8 cellular contexts compared by ENCODE assay signal in genomic region chr10:103333934-103334520, GRCh38. TPM values are rescaled to one million over a fixed set of nuclear protein-coding genes. Genes with fewer than 3 reads are reported as not detected.
DNase-seq lines count a peak whose midpoint lies in the region; ATAC-seq, FAIRE-seq and TF ChIP-seq lines count a peak whose summit lies in the region.

No MANE protein-coding gene starts in this region.

- no peaks in the 10 kb centered on the region for H3K4me1 Mint-ChIP-seq in CD4-positive, alpha-beta T cell (ENCODE audit: low read depth)

- no peaks in the 10 kb centered on the region for H3K27me3 ChIP-seq in CD4-positive, alpha-beta T cell (ENCODE audit: control insufficient read depth, insufficient read depth, low read length)
- H3K27me3 ChIP-seq in HL-60 (ENCODE audit: insufficient read depth, poor library complexity, severe bottlenecking) (no peaks in the 10 kb centered on the region), lung (ENCODE audit: control insufficient read depth, insufficient read depth) (no peaks in the 10 kb centered on the region)

- H3K9me3 Mint-ChIP-seq in CD4-positive, alpha-beta T cell = no peaks in the 10 kb centered on the region

- TF ChIP-seq POLR2A in GM12891 (IDR thresholded peaks at IDR 0.05; ENCODE audit: low read depth, low read length) = no peak

- no peaks in the 10 kb centered on the region for H3K27me3 Mint-ChIP-seq in CD4-positive, alpha-beta T cell

- H3K36me3 ChIP-seq in lung (ENCODE audit: control insufficient read depth in 2 of 2, insufficient read depth in 2 of 2, low read length in 2 of 2) = peaks cover 5 to 13% of the 10 kb centered on the region in 2 donors

- peaks cover 36% of the 10 kb centered on the region for H3K36me3 Mint-ChIP-seq in CD4-positive, alpha-beta T cell (ENCODE audit: low read depth)

- H3K4me1 ChIP-seq in lung (ENCODE audit: control insufficient read depth in 2 of 2, insufficient read depth in 2 of 2, low read length in 2 of 2) = no peaks in the 10 kb centered on the region

- no peaks in the 10 kb centered on the region for H3K9me3 ChIP-seq in CD4-positive, alpha-beta T cell (ENCODE audit: control insufficient read depth, low read length)
- no peaks in the 10 kb centered on the region for H3K9me3 ChIP-seq in lung (ENCODE audit: control insufficient read depth in 2 of 2, insufficient read depth in 1 of 2, low read length in 1 of 2)

- no peak overlapping the region for H3K4me3 ChIP-seq in HL-60 (replicated peaks; ENCODE audit: insufficient read depth, low read length)
- no peak overlapping the region for H3K4me3 ChIP-seq in lung

- TF ChIP-seq CTCF in CD4-positive, alpha-beta T cell (IDR thresholded peaks at IDR 0.05) = peak; percentile 76
- TF ChIP-seq CTCF in HL-60 (IDR thresholded peaks at IDR 0.05; ENCODE audit: insufficient read depth, low read length) (peak; percentile 40), lung (IDR thresholded peaks at IDR 0.05; ENCODE audit: control extremely low read depth, extremely low read depth) (peak; percentile 13)

- DNase-seq in CD4-positive, alpha-beta T cell = no peak
- DNase-seq in HL-60 (ENCODE audit: low read depth in 1 of 2, low spot score in 1 of 2) (no peak), astrocyte of the hippocampus (ENCODE audit: low read depth, low spot score) (peak; percentile 26), lung (ENCODE audit: low spot score) (no peak), HK-2 (ENCODE audit: unreplicated experiment) (no peak), NCI-H2029 (lab: John Stamatoyannopoulos, UW) (no peak), GM12891 (ENCODE audit: insufficient read length, low spot score) (no peak)

- FAIRE-seq in GM12891 (lab: Jason Lieb, UNC) = no peak

- H3K4me3 Mint-ChIP-seq in CD4-positive, alpha-beta T cell = no peak overlapping the region

- intact Hi-C loops in CD4-positive, alpha-beta T cell (cut with DNase I, micrococcal nuclease) = loop anchor here (1.0 to 5.0 kb wide), 4 partner anchors 417 to 499 kb away; partner anchors contain the start of gene CNNM2 (in 1 of the 2)

- ATAC-seq in CD4-positive, alpha-beta T cell (ENCODE audit: poor library complexity) = no peak
- ATAC-seq in lung (ENCODE audit: insufficient read depth, low FRiP score) = no peak
- no peak for ATAC-seq in GM21786 (IDR thresholded peaks at IDR 0.05; ENCODE audit: unreplicated experiment)

- CTCF ChIA-PET in CD4-positive, alpha-beta T cell (lab: Charles Lee) = interaction anchor here (0.6 to 1.3 kb wide), 5 partner anchors 33 to 800 kb away, joined by 3 to 5 read pairs (median 3); no protein-coding TSS in a partner anchor

- 95 to 96% methylated on average over 2 of the region's 2 CpGs for WGBS in lung, 2 donors

- no peak overlapping the region for H3K27ac Mint-ChIP-seq in CD4-positive, alpha-beta T cell

- H3K27ac ChIP-seq in CD4-positive, alpha-beta T cell (ENCODE audit: low read depth, low read length) = no peak overlapping the region
- H3K27ac ChIP-seq in HL-60 (replicated peaks) = no peak overlapping the region
- H3K27ac ChIP-seq in lung (ENCODE audit: low read depth in 1 of 2, low read length in 1 of 2) = no peak overlapping the region

- POLR2A ChIA-PET in CD4-positive, alpha-beta T cell (lab: Charles Lee) = interaction anchor here (1.7 kb wide), 1 partner anchor 34 kb away, joined by 7 read pairs; the partner anchor contains the start of gene TAF5

TF ChIP-seq in GM12891, 5 proteins besides CTCF, POLR2A, EP300 and RAD21:
- no peak for TF ChIP-seq SPI1 (IDR thresholded peaks at IDR 0.05; ENCODE audit: low read depth, low read length)
- TF ChIP-seq PAX5 (IDR thresholded peaks at IDR 0.05; ENCODE audit: insufficient read depth, low read length, severe bottlenecking) = no peak
- no peak for TF ChIP-seq POLR2AphosphoS5 (IDR thresholded peaks at IDR 0.05; ENCODE audit: low read depth, low read length)
- no peak for TF ChIP-seq POU2F2 (IDR thresholded peaks at IDR 0.05; ENCODE audit: low read depth, low read length)
- TF ChIP-seq TAF1 (IDR thresholded peaks at IDR 0.05; ENCODE audit: low read depth, low read length) = no peak

RNA-seq across cellular contexts. Expression of gene PCGF6, which starts 16.9 kb away (rescaled TPM):
- total RNA-seq in CD4-positive, alpha-beta T cell = 1 to 10 TPM; 1.6 to 1.8 TPM
- 1 to 10 TPM; 5.8 to 7.7 TPM for total RNA-seq in lung
- 1 to 10 TPM; 5.2 to 7.3 TPM for polyA plus RNA-seq in lung
- 7.5 TPM for polyA plus RNA-seq in GM12891 (2012; ENCODE audit: low read depth, missing spikeins)

RNA-seq across cellular contexts. Expression of gene TAF5, which starts 33.7 kb away (rescaled TPM):
- total RNA-seq in CD4-positive, alpha-beta T cell = 1 to 10 TPM; 3.8 to 4.0 TPM
- 1 to 10 TPM; 3.0 to 5.4 TPM for total RNA-seq in lung
- 1 to 10 TPM; 2.0 to 2.3 TPM for polyA plus RNA-seq in lung
- polyA plus RNA-seq in GM12891 (2012; ENCODE audit: low read depth, missing spikeins) = 3.6 TPM

RNA-seq across cellular contexts. Expression of gene INA, which starts 57.1 kb away (rescaled TPM):
- not detected for total RNA-seq in CD4-positive, alpha-beta T cell
- under 1 TPM; 0.15 to 0.31 TPM for total RNA-seq in lung
- under 1 TPM; 0.04 to 0.07 TPM for polyA plus RNA-seq in lung
- 0.76 TPM for polyA plus RNA-seq in GM12891 (2012; ENCODE audit: low read depth, missing spikeins)

Comparison
In these comparisons a context has a peak if more than half of its experiments do, and no peak if none do; other contexts are left out.
1. CTCF ChIP-seq: peak in every context shown above with its lines; median percentile 76 in CD4-positive, alpha-beta T cell; 40 in HL-60; 13 in lung.